15 cellular contexts compared by ENCODE assay signal in genomic region chr13:93472897-93473296, GRCh38.
DNase-seq lines count a peak whose midpoint lies in the region; ATAC-seq and TF ChIP-seq lines count a peak whose summit lies in the region.
"Had no signal": no experiment of that assay in that cellular context is flagged by ENCODE, and none has a peak within 500 bp of the region (broad histone marks: within the 10 kb centered on the region; RNA-seq: fewer than 3 reads in every experiment).

No MANE protein-coding gene starts in this region.

- no peaks in the 10 kb centered on the region for H3K9me3 ChIP-seq in HEK293 (ENCODE audit: control insufficient read depth, insufficient read depth, low read depth, low read length)
- peaks cover 7% of the 10 kb centered on the region; the same call in 1 of the 2 replicates for H3K9me3 ChIP-seq in SJCRH30 (replicated peaks)
- no peaks in the 10 kb centered on the region for H3K9me3 ChIP-seq in CD8-positive, alpha-beta memory T cell (ENCODE audit: low read length)

- H3K36me3 ChIP-seq in HEK293 (ENCODE audit: control insufficient read depth in 2 of 2, insufficient read depth in 1 of 2, low read length in 2 of 2) (no peaks in the 10 kb centered on the region), SJCRH30 (no peaks in the 10 kb centered on the region)
- no peaks in the 10 kb centered on the region for H3K36me3 ChIP-seq in CD8-positive, alpha-beta memory T cell (ENCODE audit: insufficient read depth, low read length)
- H3K36me3 ChIP-seq: BLaER1 had no signal

- no peak for TF ChIP-seq CTCF in HEK293 (tag by site-specific recombination; IDR thresholded peaks at IDR 0.05)

- no peak overlapping the region for H3K27ac Mint-ChIP-seq in CD8-positive, alpha-beta memory T cell
- H3K27ac Mint-ChIP-seq: CD14-positive monocyte; CD4-positive, alpha-beta memory T cell had no signal

- H3K27me3 Mint-ChIP-seq in CD8-positive, alpha-beta memory T cell = peaks cover 0 to 2% of the 10 kb centered on the region in 2 donors
- H3K27me3 Mint-ChIP-seq: CD4-positive, alpha-beta memory T cell had no signal

- CTCF ChIA-PET in HEK293 (lab: Yijun Ruan, JAX) = no interaction called here
- CTCF ChIA-PET in CD8-positive, alpha-beta memory T cell (lab: Charles Lee) = no interaction called here

- no peak for DNase-seq in SJCRH30
- DNase-seq in islet precursor cell = peak; percentile 51
- DNase-seq in sciatic nerve (ENCODE audit: low spot score) = no peak
- no peak for DNase-seq in CD8-positive, alpha-beta memory T cell
- DNase-seq in T-helper 9 cell = no peak
- DNase-seq: 8988T; Calu3; CD4-positive, alpha-beta memory T cell; GM23248 had no signal

- intact Hi-C loops in sciatic nerve (cut with DNase I) = no loop called here

- H3K4me1 ChIP-seq in HEK293 (ENCODE audit: control insufficient read depth, insufficient read depth, low read length) = no peaks in the 10 kb centered on the region
- peaks cover 15% of the 10 kb centered on the region for H3K4me1 ChIP-seq in SJCRH30
- no peaks in the 10 kb centered on the region for H3K4me1 ChIP-seq in CD8-positive, alpha-beta memory T cell (ENCODE audit: insufficient read depth, low read length)
- H3K4me1 ChIP-seq: BLaER1 had no signal

- H3K9me3 Mint-ChIP-seq in CD8-positive, alpha-beta memory T cell = peaks cover 2 to 15% (median 5%) of the 10 kb centered on the region in 5 donors

- ATAC-seq in sciatic nerve (peak; percentile 28), GM18858 (IDR thresholded peaks at IDR 0.05; ENCODE audit: unreplicated experiment) (no peak), HG03097 (IDR thresholded peaks at IDR 0.05; ENCODE audit: low FRiP score, unreplicated experiment) (no peak)
- ATAC-seq: HCT116 had no signal

- no peak overlapping the region for H3K4me3 ChIP-seq in HEK293 (ENCODE audit: low read depth, low read length)
- no peak overlapping the region for H3K4me3 ChIP-seq in SJCRH30
- H3K4me3 ChIP-seq in CD8-positive, alpha-beta memory T cell (ENCODE audit: low read length) = no peak overlapping the region
- H3K4me3 ChIP-seq: BLaER1, GM23248 had no signal

- no peaks in the 10 kb centered on the region for H3K36me3 Mint-ChIP-seq in CD8-positive, alpha-beta memory T cell
- H3K36me3 Mint-ChIP-seq: CD14-positive monocyte; CD4-positive, alpha-beta memory T cell had no signal

- H3K27ac ChIP-seq in HEK293 (ENCODE audit: extremely low read depth, low read depth, low read length) = no peak overlapping the region
- H3K27ac ChIP-seq in SJCRH30 = peak overlapping the region; percentile 81; the same call in 1 of the 2 replicates
- no peak overlapping the region for H3K27ac ChIP-seq in CD8-positive, alpha-beta memory T cell (ENCODE audit: low read depth, low read length)
- H3K27ac ChIP-seq: BLaER1, GM23248 had no signal

- no peak overlapping the region for H3K4me3 Mint-ChIP-seq in CD8-positive, alpha-beta memory T cell
- H3K4me3 Mint-ChIP-seq: CD14-positive monocyte; CD4-positive, alpha-beta memory T cell had no signal

- no peaks in the 10 kb centered on the region for H3K4me1 Mint-ChIP-seq in CD8-positive, alpha-beta memory T cell
- H3K4me1 Mint-ChIP-seq: CD14-positive monocyte; CD4-positive, alpha-beta memory T cell had no signal

- POLR2A ChIA-PET in HEK293 (lab: Yijun Ruan, JAX) = no interaction called here
- POLR2A ChIA-PET in CD8-positive, alpha-beta memory T cell (lab: Charles Lee) = no interaction called here

- H3K27me3 ChIP-seq in SJCRH30 = no peaks in the 10 kb centered on the region
- no peaks in the 10 kb centered on the region for H3K27me3 ChIP-seq in CD8-positive, alpha-beta memory T cell (ENCODE audit: insufficient read depth, low read length, poor library complexity, severe bottlenecking)
- H3K27me3 ChIP-seq: BLaER1 had no signal

TF ChIP-seq in HEK293, 187 proteins besides CTCF, POLR2A, EP300 and RAD21:
- TF ChIP-seq AEBP2 (tag by site-specific recombination; IDR thresholded peaks at IDR 0.05; ENCODE audit: borderline replicate concordance) = no peak
- no peak for TF ChIP-seq TCF7L2 (IDR thresholded peaks at IDR 0.05; ENCODE audit: borderline replicate concordance, low read depth, low read length)
- TF ChIP-seq ZNF488 (tag by site-specific recombination; IDR thresholded peaks at IDR 0.05) = no peak
- peak; percentile 66 for TF ChIP-seq SETDB1 (IDR thresholded peaks at IDR 0.05; ENCODE audit: insufficient read length, low read length)
- no peak for TF ChIP-seq SP7 (tag by site-specific recombination; IDR thresholded peaks at IDR 0.05)
- no peak for TF ChIP-seq ZNF544 (tag by site-specific recombination; IDR thresholded peaks at IDR 0.05)
- TF ChIP-seq ZNF626 (tag by site-specific recombination; IDR thresholded peaks at IDR 0.05) = no peak
- no peak for TF ChIP-seq ZBTB7A (tag by site-specific recombination; IDR thresholded peaks at IDR 0.05; ENCODE audit: low read depth)
- TF ChIP-seq TRIM28 (IDR thresholded peaks at IDR 0.05; ENCODE audit: borderline replicate concordance, low read length) = peak; percentile 55; the same call in 1 of the 2 replicates
- no peak for TF ChIP-seq GLIS2 (tag by site-specific recombination; IDR thresholded peaks at IDR 0.05)
